In the genomic region with DNA sequence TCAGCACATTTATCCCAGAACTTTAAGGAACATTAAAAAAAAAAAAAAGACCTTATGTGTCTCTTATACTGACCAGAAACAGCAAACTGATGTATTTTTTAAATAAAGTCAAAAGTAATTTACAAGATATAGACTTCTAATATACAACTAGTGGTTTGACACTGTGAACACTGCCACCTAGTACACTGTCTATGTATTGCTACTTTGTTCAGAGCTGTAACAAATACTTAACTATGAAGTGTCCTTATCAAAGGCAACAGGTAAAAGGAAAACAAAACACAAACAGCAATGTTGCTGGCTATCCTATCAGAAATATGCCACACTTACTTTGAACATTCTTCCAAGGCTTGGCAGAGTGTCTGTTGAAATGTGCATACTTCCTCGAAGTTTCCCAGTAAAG, we compare ENCODE assay signal across 8 cellular contexts.
DNase-seq lines count a peak whose midpoint lies in the region; ATAC-seq and TF ChIP-seq lines count a peak whose summit lies in the region.

No MANE protein-coding gene starts in this region.

- no peak for ATAC-seq in activated naive CD8-positive, alpha-beta T cell treated with anti-CD3 and anti-CD28 coated beads, Interleukin-2, amount 50 U/mL, for 24 hours
- no peak for ATAC-seq in GM18505 (IDR thresholded peaks at IDR 0.05; ENCODE audit: unreplicated experiment)
- no peak for ATAC-seq in stimulated activated naive CD8-positive, alpha-beta T cell treated with anti-CD3 and anti-CD28 coated beads, Interleukin-15, Interleukin-2, amounts not matched to agents 100 U/mL and 50 U/mL, for 24 hours

- no peaks in the 10 kb centered on the region for H3K9me3 ChIP-seq in thyroid gland

- no peaks in the 10 kb centered on the region for H3K36me3 ChIP-seq in thyroid gland

- no peaks in the 10 kb centered on the region for H3K27me3 Mint-ChIP-seq in activated naive CD8-positive, alpha-beta T cell
- H3K27me3 Mint-ChIP-seq in activated naive CD8-positive, alpha-beta T cell treated with anti-CD3 and anti-CD28 coated beads, Interleukin-2, amount 50 U/mL, for 24 hours: no peaks in the 10 kb centered on the region

- peaks cover 43% of the 10 kb centered on the region for H3K4me1 Mint-ChIP-seq in activated naive CD8-positive, alpha-beta T cell (ENCODE audit: low read depth)
- H3K4me1 Mint-ChIP-seq in activated naive CD8-positive, alpha-beta T cell treated with anti-CD3 and anti-CD28 coated beads, Interleukin-2, amount 50 U/mL, for 24 hours: peaks cover 60% of the 10 kb centered on the region

- H3K27me3 ChIP-seq in thyroid gland: no peaks in the 10 kb centered on the region

- TF ChIP-seq POLR2A in thyroid gland (IDR thresholded peaks at IDR 0.05) (no peak), GM18505 (IDR thresholded peaks at IDR 0.05; ENCODE audit: borderline replicate concordance, extremely low read depth, insufficient read depth, insufficient read length) (no peak)

- H3K27ac ChIP-seq in thyroid gland: no peak overlapping the region

- H3K36me3 Mint-ChIP-seq in activated naive CD8-positive, alpha-beta T cell: peaks cover 5% of the 10 kb centered on the region
- peaks cover 28% of the 10 kb centered on the region for H3K36me3 Mint-ChIP-seq in activated naive CD8-positive, alpha-beta T cell treated with anti-CD3 and anti-CD28 coated beads, Interleukin-2, amount 50 U/mL, for 24 hours (ENCODE audit: low read depth)

- H3K4me3 ChIP-seq in LNCaP clone FGC (ENCODE audit: low read depth, low read length): no peak overlapping the region
- H3K4me3 ChIP-seq in choroid plexus epithelial cell (ENCODE audit: low read depth, low read length): no peak overlapping the region
- no peak overlapping the region for H3K4me3 ChIP-seq in thyroid gland (replicated peaks in 1 of 3)

- H3K27ac Mint-ChIP-seq in activated naive CD8-positive, alpha-beta T cell: peak overlapping the region; percentile 84
- H3K27ac Mint-ChIP-seq in activated naive CD8-positive, alpha-beta T cell treated with anti-CD3 and anti-CD28 coated beads, Interleukin-2, amount 50 U/mL, for 24 hours: no peak overlapping the region

- WGBS in thyroid gland, 2 donors: 27 to 31% methylated on average over 1 of the region's 1 CpG

- intact Hi-C loops in thyroid gland (cut with DNase I): loop anchor here (10.0 kb wide), 1 partner anchor 216 kb away; no protein-coding TSS in a partner anchor

- H3K9me3 Mint-ChIP-seq in activated naive CD8-positive, alpha-beta T cell (ENCODE audit: low read depth): no peaks in the 10 kb centered on the region
- H3K9me3 Mint-ChIP-seq in activated naive CD8-positive, alpha-beta T cell treated with anti-CD3 and anti-CD28 coated beads, Interleukin-2, amount 50 U/mL, for 24 hours: no peaks in the 10 kb centered on the region

- H3K4me3 Mint-ChIP-seq in activated naive CD8-positive, alpha-beta T cell: no peak overlapping the region
- H3K4me3 Mint-ChIP-seq in activated naive CD8-positive, alpha-beta T cell treated with anti-CD3 and anti-CD28 coated beads, Interleukin-2, amount 50 U/mL, for 24 hours: no peak overlapping the region

- no peak for DNase-seq in activated naive CD8-positive, alpha-beta T cell treated with anti-CD3 and anti-CD28 coated beads, Interleukin-2, amount 50 U/mL, for 24 hours
- DNase-seq in LNCaP clone FGC (ENCODE audit: low read depth) (no peak), choroid plexus epithelial cell (ENCODE audit: low read depth) (peak; percentile 43), thyroid gland (no peak), islet precursor cell (no peak)
- no peak for DNase-seq in stimulated activated naive CD8-positive, alpha-beta T cell treated with anti-CD3 and anti-CD28 coated beads, Interleukin-15, Interleukin-2, amounts not matched to agents 100 U/mL and 50 U/mL, for 24 hours

- H3K4me1 ChIP-seq in thyroid gland: no peaks in the 10 kb centered on the region

- TF ChIP-seq CTCF in LNCaP clone FGC (IDR thresholded peaks at IDR 0.05; ENCODE audit: control insufficient read depth, extremely low read depth, insufficient read depth): peak; percentile 38
- peak; percentile 49 for TF ChIP-seq CTCF in choroid plexus epithelial cell (conservative IDR thresholded peaks at IDR 0.05; ENCODE audit: low read depth, low read length)
- TF ChIP-seq CTCF in thyroid gland (IDR thresholded peaks at IDR 0.05): peak in 4 of 6 experiments; percentile 17 to 48 (median 34)
